8 cellular contexts compared by ENCODE assay signal in genomic region chr6:43070028-43070632, GRCh38. TPM values are rescaled to one million over a fixed set of nuclear protein-coding genes. Genes with fewer than 3 reads are reported as not detected.
DNase-seq lines count a peak whose midpoint lies in the region; ATAC-seq, FAIRE-seq and TF ChIP-seq lines count a peak whose summit lies in the region.

No MANE protein-coding gene starts in this region.

- no peak overlapping the region for H3K4me3 Mint-ChIP-seq in activated T-cell treated with anti-CD3 and anti-CD28 coated beads, Interleukin-2, amount 50 U/mL, for 4 hours

- WGBS in small intestine, 3 donors = 63 to 64% (median 64%) methylated on average over 6 of the region's 6 CpGs

- no peaks in the 10 kb centered on the region for H3K9me3 Mint-ChIP-seq in activated T-cell treated with anti-CD3 and anti-CD28 coated beads, Interleukin-2, amount 50 U/mL, for 4 hours

- TF ChIP-seq CTCF in SU-DHL-6 (IDR thresholded peaks at IDR 0.05; ENCODE audit: insufficient read depth, low read length, poor library complexity, severe bottlenecking) = peak; percentile 78
- peak; percentile 75 for TF ChIP-seq CTCF in fibroblast of mammary gland (conservative IDR thresholded peaks at IDR 0.05; ENCODE audit: control insufficient read depth, insufficient read depth, low read depth, low read length)

- no peaks in the 10 kb centered on the region for H3F3A ChIP-seq in SU-DHL-6 (ENCODE audit: insufficient read depth)

- H3K27me3 ChIP-seq in Karpas-422 (ENCODE audit: low read length) (no peaks in the 10 kb centered on the region), SU-DHL-6 (ENCODE audit: low read length) (no peaks in the 10 kb centered on the region), small intestine (ENCODE audit: control insufficient read depth in 2 of 2, insufficient read depth in 2 of 2, low read length in 2 of 2) (no peaks in the 10 kb centered on the region)

- H3K27ac ChIP-seq in Karpas-422 (ENCODE audit: low read length) (no peak overlapping the region), SU-DHL-6 (ENCODE audit: low read depth, low read length) (no peak overlapping the region), small intestine (ENCODE audit: low read depth in 1 of 2, low read length in 1 of 2) (no peak overlapping the region)

- FAIRE-seq in small intestine (lab: Jason Lieb, UNC) = no peak

- no peak overlapping the region for H3K4me2 ChIP-seq in Karpas-422 (ENCODE audit: low read depth, low read length, poor library complexity, severe bottlenecking)
- H3K4me2 ChIP-seq in SU-DHL-6 (ENCODE audit: low read depth, low read length, poor library complexity, severe bottlenecking) = no peak overlapping the region

- peaks cover 12% of the 10 kb centered on the region for H3K4me1 ChIP-seq in Karpas-422 (ENCODE audit: low read length)
- no peaks in the 10 kb centered on the region for H3K4me1 ChIP-seq in small intestine (ENCODE audit: control insufficient read depth in 2 of 2, insufficient read depth in 1 of 2, low read depth in 1 of 2, low read length in 1 of 2)

- H3K9ac ChIP-seq in Karpas-422 (ENCODE audit: low read length) (no peak overlapping the region), SU-DHL-6 (ENCODE audit: low read length) (no peak overlapping the region)

- H3K79me2 ChIP-seq in Karpas-422 (ENCODE audit: low read length) (no peaks in the 10 kb centered on the region), SU-DHL-6 (ENCODE audit: insufficient read depth, low read length) (no peaks in the 10 kb centered on the region)

- no peaks in the 10 kb centered on the region for H3K9me3 ChIP-seq in Karpas-422 (ENCODE audit: low read length)
- no peaks in the 10 kb centered on the region for H3K9me3 ChIP-seq in SU-DHL-6 (ENCODE audit: insufficient read depth, low read length)
- H3K9me3 ChIP-seq in small intestine (ENCODE audit: control insufficient read depth, low read depth) = no peaks in the 10 kb centered on the region

- H2AFZ ChIP-seq in Karpas-422 (ENCODE audit: low read length) = no peak overlapping the region
- no peak overlapping the region for H2AFZ ChIP-seq in SU-DHL-6 (ENCODE audit: low read depth, low read length, severe bottlenecking)

- H3K36me3 Mint-ChIP-seq in activated T-cell treated with anti-CD3 and anti-CD28 coated beads, Interleukin-2, amount 50 U/mL, for 4 hours (ENCODE audit: insufficient read depth) = peaks cover 38% of the 10 kb centered on the region

- H3K4me3 ChIP-seq in Karpas-422 (ENCODE audit: low read length) = no peak overlapping the region
- no peak overlapping the region for H3K4me3 ChIP-seq in SU-DHL-6 (ENCODE audit: insufficient read depth, low read length, poor library complexity, severe bottlenecking)
- H3K4me3 ChIP-seq in fibroblast of mammary gland (ENCODE audit: control insufficient read depth, low read depth, low read length) = no peak overlapping the region
- no peak overlapping the region for H3K4me3 ChIP-seq in small intestine (ENCODE audit: low read depth in 1 of 2, low read length in 2 of 2)

- ATAC-seq in activated T-cell treated with anti-CD3 and anti-CD28 coated beads, Interleukin-2, amount 50 U/mL, for 4 hours = peak; percentile 43 to 53
- no peak for ATAC-seq in HG02763 (IDR thresholded peaks at IDR 0.05; ENCODE audit: unreplicated experiment)
- no peak for ATAC-seq in GM18520 (IDR thresholded peaks at IDR 0.05; ENCODE audit: unreplicated experiment)

- no peaks in the 10 kb centered on the region for H4K20me1 ChIP-seq in Karpas-422 (ENCODE audit: insufficient read depth, low read depth, low read length)
- H4K20me1 ChIP-seq in SU-DHL-6 (ENCODE audit: low read depth, low read length) = no peaks in the 10 kb centered on the region

- no peak for DNase-seq in activated T-cell treated with anti-CD3 and anti-CD28 coated beads, Interleukin-2, amount 50 U/mL, for 4 hours
- DNase-seq in activated T-cell treated with anti-CD3 and anti-CD28 coated beads, Interleukin-2, amount 50 U/mL, for 48 hours = no peak
- DNase-seq in Karpas-422 (peak; percentile 88), fibroblast of mammary gland (ENCODE audit: low read depth) (peak; percentile 78), small intestine (peak; percentile 23)

- H3K9me2 ChIP-seq in Karpas-422 (replicated peaks; ENCODE audit: insufficient read depth, low read length) (no peaks in the 10 kb centered on the region), SU-DHL-6 (replicated peaks; ENCODE audit: insufficient read depth, low read length) (no peaks in the 10 kb centered on the region)

- H3K36me3 ChIP-seq in Karpas-422 (ENCODE audit: insufficient read depth, low read length) (no peaks in the 10 kb centered on the region; the same call in 1 of the 2 replicates), SU-DHL-6 (ENCODE audit: low read length) (no peaks in the 10 kb centered on the region), small intestine (ENCODE audit: control insufficient read depth in 2 of 2, insufficient read depth in 2 of 2, low read length in 2 of 2) (peaks cover 3 to 33% of the 10 kb centered on the region in 2 donors)

- peaks cover 3% of the 10 kb centered on the region for H3K27me3 Mint-ChIP-seq in activated T-cell treated with anti-CD3 and anti-CD28 coated beads, Interleukin-2, amount 50 U/mL, for 4 hours (ENCODE audit: low read depth)

- H3K4me1 Mint-ChIP-seq in activated T-cell treated with anti-CD3 and anti-CD28 coated beads, Interleukin-2, amount 50 U/mL, for 4 hours (ENCODE audit: low read depth) = no peaks in the 10 kb centered on the region

RNA-seq across cellular contexts. Expression of gene PTK7, which starts 6.0 kb away (rescaled TPM):
- total RNA-seq in activated T-cell treated with anti-CD3 and anti-CD28 coated beads, Interleukin-2, amount 50 U/mL, for 4 hours = 1 to 10 TPM; 1.3 to 4.3 (median 1.9) TPM
- total RNA-seq in Karpas-422 (2014; rRNA removed; shearing (Covaris generic); ENCODE audit: low replicate concordance) = 3.3 and 5.3 TPM in 2 replicates
- polyA plus RNA-seq in small intestine = 10 to 100 TPM in 1 of 3 donors, 1 to 10 TPM in 2; 1.1 to 12.5 (median 1.4) TPM

RNA-seq across cellular contexts. Expression of gene KLC4, which starts 10.7 kb away (rescaled TPM):
- 1 to 10 TPM; 5.4 to 9.1 (median 7.4) TPM for total RNA-seq in activated T-cell treated with anti-CD3 and anti-CD28 coated beads, Interleukin-2, amount 50 U/mL, for 4 hours
- 13.8 and 29.3 TPM in 2 replicates for total RNA-seq in Karpas-422 (2014; rRNA removed; shearing (Covaris generic); ENCODE audit: low replicate concordance)
- 100 to 1,000 TPM in 2 of 3 donors, 10 to 100 TPM in 1; 36.3 to 333 (median 227) TPM for polyA plus RNA-seq in small intestine

RNA-seq across cellular contexts. Expression of gene MRPL2, which starts 10.9 kb away (rescaled TPM):
- 100 to 1,000 TPM in 2 of 3 donors, 10 to 100 TPM in 1; 93.3 to 120 (median 115) TPM for total RNA-seq in activated T-cell treated with anti-CD3 and anti-CD28 coated beads, Interleukin-2, amount 50 U/mL, for 4 hours
- total RNA-seq in Karpas-422 (2014; rRNA removed; shearing (Covaris generic); ENCODE audit: low replicate concordance) = 21.3 and 40.9 TPM in 2 replicates
- 100 to 1,000 TPM in 2 of 3 donors, 10 to 100 TPM in 1; 69.5 to 127 (median 112) TPM for polyA plus RNA-seq in small intestine

RNA-seq across cellular contexts. Expression of gene CUL7, which starts 16.5 kb away (rescaled TPM):
- 10 to 100 TPM; 13.2 to 15.0 (median 13.3) TPM for total RNA-seq in activated T-cell treated with anti-CD3 and anti-CD28 coated beads, Interleukin-2, amount 50 U/mL, for 4 hours
- total RNA-seq in Karpas-422 (2014; rRNA removed; shearing (Covaris generic); ENCODE audit: low replicate concordance) = 20.2 and 22.2 TPM in 2 replicates
- 1 to 10 TPM; 5.7 to 6.7 (median 6.7) TPM for polyA plus RNA-seq in small intestine

RNA-seq across cellular contexts. Expression of gene RRP36, which starts 48.7 kb away (rescaled TPM):
- 100 to 1,000 TPM in 2 of 3 donors, 10 to 100 TPM in 1; 98.1 to 103 (median 100) TPM for total RNA-seq in activated T-cell treated with anti-CD3 and anti-CD28 coated beads, Interleukin-2, amount 50 U/mL, for 4 hours
- 31.5 and 46.2 TPM in 2 replicates for total RNA-seq in Karpas-422 (2014; rRNA removed; shearing (Covaris generic); ENCODE audit: low replicate concordance)
- 10 to 100 TPM; 32.2 to 44.6 (median 39.4) TPM for polyA plus RNA-seq in small intestine

Comparison
In these comparisons a context has a peak if more than half of its experiments do, and no peak if none do; other contexts are left out.
1. ATAC-seq: peak in activated T-cell treated with anti-CD3 and anti-CD28 coated beads, Interleukin-2, amount 50 U/mL, for 4 hours (2 of 2); none in HG02763 (single experiment) and GM18520 (single experiment).
2. DNase-seq: peak in Karpas-422 (single experiment), fibroblast of mammary gland (single experiment) and small intestine (single experiment); none in activated T-cell treated with anti-CD3 and anti-CD28 coated beads, Interleukin-2, amount 50 U/mL, for 4 hours (single experiment) and activated T-cell treated with anti-CD3 and anti-CD28 coated beads, Interleukin-2, amount 50 U/mL, for 48 hours (0 of 2).